17 cellular contexts compared by ENCODE assay signal in genomic region chr20:4234664-4235063, GRCh38. TPM values are rescaled to one million over a fixed set of nuclear protein-coding genes. Genes with fewer than 3 reads are reported as not detected.
A peak's percentile ranks its signal among the peaks of the same experiment; 100 is the strongest.
DNase-seq lines count a peak whose midpoint lies in the region; ATAC-seq and TF ChIP-seq lines count a peak whose summit lies in the region.
"Had no signal": no experiment of that assay in that cellular context is flagged by ENCODE, and none has a peak within 500 bp of the region (broad histone marks: within the 10 kb centered on the region; RNA-seq: fewer than 3 reads in every experiment).

No MANE protein-coding gene starts in this region.

- no peak overlapping the region for H3K4me3 Mint-ChIP-seq in nephron
- H3K4me3 Mint-ChIP-seq: B cell; CD14-positive monocyte; CD4-positive, alpha-beta T cell; CD8-positive, alpha-beta memory T cell had no signal

- H3K9me3 ChIP-seq in ascending aorta: no peaks in the 10 kb centered on the region
- no peaks in the 10 kb centered on the region for H3K9me3 ChIP-seq in thoracic aorta
- H3K9me3 ChIP-seq: BLaER1, HAP-1 had no signal

- DNase-seq in ascending aorta (ENCODE audit: low spot score in 2 of 2): no peak
- DNase-seq in thoracic aorta (ENCODE audit: low spot score): no peak
- DNase-seq in substantia nigra (lab: John Stamatoyannopoulos, UW): no peak
- DNase-seq in activated CD8-positive, alpha-beta memory T cell treated with anti-CD3 and anti-CD28 coated beads, Interleukin-2, amount 50 U/mL, for 48 hours: no peak
- DNase-seq: CD4-positive, alpha-beta T cell; CD8-positive, alpha-beta memory T cell; DMS 273 treated with DMSO at 0.1 percent for 48 hours; DMS79; GDM1; GOT3 had no signal

- intact Hi-C loops in ascending aorta (cut with DNase I): no loop called here

- no peaks in the 10 kb centered on the region for H3K36me3 Mint-ChIP-seq in nephron (ENCODE audit: low read depth)
- H3K36me3 Mint-ChIP-seq: CD14-positive monocyte; CD8-positive, alpha-beta memory T cell had no signal

- H3K27ac Mint-ChIP-seq in nephron: peak overlapping the region in 2 of 3 experiments; percentile 34 to 75
- H3K27ac Mint-ChIP-seq: B cell; CD14-positive monocyte; CD4-positive, alpha-beta T cell had no signal

- peak overlapping the region; percentile 69 to 74 for H3K27ac ChIP-seq in ascending aorta
- peak overlapping the region; percentile 60 to 85 for H3K27ac ChIP-seq in thoracic aorta
- no peak overlapping the region for H3K27ac ChIP-seq in substantia nigra (ENCODE audit: low read depth, low read length, poor library complexity, severe bottlenecking)
- H3K27ac ChIP-seq: BLaER1 had no signal

- H3K4me3 ChIP-seq in ascending aorta (no peak overlapping the region), thoracic aorta (no peak overlapping the region)
- H3K4me3 ChIP-seq: BLaER1, GM12878, HAP-1 had no signal

- peaks cover 43% of the 10 kb centered on the region for H3K27me3 Mint-ChIP-seq in nephron (ENCODE audit: low read depth)

- no peaks in the 10 kb centered on the region for H3K36me3 ChIP-seq in ascending aorta
- no peaks in the 10 kb centered on the region for H3K36me3 ChIP-seq in thoracic aorta
- H3K36me3 ChIP-seq: BLaER1, HAP-1 had no signal

- TF ChIP-seq CTCF in ascending aorta (IDR thresholded peaks at IDR 0.05) (no peak), nephron (IDR thresholded peaks at IDR 0.05; ENCODE audit: unreplicated experiment in 3 of 3) (no peak), thoracic aorta (IDR thresholded peaks at IDR 0.05) (no peak)

- no peaks in the 10 kb centered on the region for H3K9me3 Mint-ChIP-seq in nephron
- H3K9me3 Mint-ChIP-seq: CD4-positive, alpha-beta T cell had no signal

- H3K4me1 ChIP-seq in ascending aorta (peaks cover 0 to 15% of the 10 kb centered on the region in 2 donors), thoracic aorta (ENCODE audit: control insufficient read depth in 1 of 2, low read depth in 2 of 2) (peaks cover 5 to 44% of the 10 kb centered on the region in 2 donors)
- H3K4me1 ChIP-seq: BLaER1, HAP-1 had no signal

- peaks cover 7% of the 10 kb centered on the region for H3K4me1 Mint-ChIP-seq in nephron
- H3K4me1 Mint-ChIP-seq: B cell; CD14-positive monocyte; CD8-positive, alpha-beta memory T cell had no signal

- ATAC-seq in thoracic aorta (ENCODE audit: insufficient number of reproducible peaks, low FRiP score, low read depth) (no peak), GM18519 (IDR thresholded peaks at IDR 0.05; ENCODE audit: low FRiP score, unreplicated experiment) (no peak)
- ATAC-seq: GM12878 had no signal

- H3K27me3 ChIP-seq in ascending aorta (no peaks in the 10 kb centered on the region), thoracic aorta (replicated peaks; ENCODE audit: insufficient read depth) (no peaks in the 10 kb centered on the region)
- H3K27me3 ChIP-seq: BLaER1 had no signal

RNA-seq across cellular contexts. Expression of gene ADRA1D, which starts 14.4 kb away (rescaled TPM):
- 9.4 TPM for total RNA-seq in ascending aorta
- total RNA-seq in thoracic aorta: 1 to 10 TPM; 8.3 to 9.7 TPM
- total RNA-seq: B cell; CD4-positive, alpha-beta T cell; CD8-positive, alpha-beta memory T cell had no signal
